ENCODE assay signal across 16 cellular contexts in the genomic region with DNA sequence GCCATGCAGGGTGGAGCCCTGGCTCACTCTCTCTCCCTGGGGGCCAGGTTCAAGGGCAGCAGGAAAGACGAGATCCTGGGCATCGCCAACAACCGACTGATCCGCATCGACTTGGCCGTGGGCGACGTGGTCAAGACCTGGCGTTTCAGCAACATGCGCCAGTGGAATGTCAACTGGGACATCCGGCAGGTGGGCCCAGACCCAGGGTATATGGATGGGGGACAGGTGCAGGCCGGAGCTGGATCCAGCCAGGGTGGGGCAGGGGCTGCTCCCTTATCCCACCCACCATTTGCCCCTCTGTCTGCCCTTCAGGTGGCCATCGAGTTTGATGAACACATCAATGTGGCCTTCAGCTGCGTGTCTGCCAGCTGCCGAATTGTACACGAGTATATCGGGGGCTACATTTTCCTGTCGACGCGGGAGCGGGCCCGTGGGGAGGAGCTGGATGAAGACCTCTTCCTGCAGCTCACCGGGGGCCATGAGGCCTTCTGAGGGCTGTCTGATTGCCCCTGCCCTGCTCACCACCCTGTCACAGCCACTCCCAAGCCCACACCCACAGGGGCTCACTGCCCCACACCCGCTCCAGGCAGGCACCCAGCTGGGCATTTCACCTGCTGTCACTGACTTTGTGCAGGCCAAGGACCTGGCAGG. TPM values are rescaled to one million over a fixed set of nuclear protein-coding genes. Genes with fewer than 3 reads are reported as not detected.
DNase-seq lines count a peak whose midpoint lies in the region; ATAC-seq and TF ChIP-seq lines count a peak whose summit lies in the region.
"Had no signal": no experiment of that assay in that cellular context is flagged by ENCODE, and none has a peak within 500 bp of the region (broad histone marks: within the 10 kb centered on the region; RNA-seq: fewer than 3 reads in every experiment).

No MANE protein-coding gene starts in this region.

- H3K36me3 Mint-ChIP-seq in Calu3 (ENCODE audit: insufficient read depth, unreplicated experiment) (peaks cover 93% of the 10 kb centered on the region), WTC11 (no peaks in the 10 kb centered on the region)
- peaks cover 54% of the 10 kb centered on the region for H3K36me3 Mint-ChIP-seq in effector memory CD8-positive, alpha-beta T cell (ENCODE audit: insufficient read depth)

- ATAC-seq in effector memory CD8-positive, alpha-beta T cell (replicated peaks), result no peak
- no peak for ATAC-seq in WTC11
- ATAC-seq: T-cell had no signal

- H3K9me3 Mint-ChIP-seq in Calu3 (ENCODE audit: low read depth, unreplicated experiment) (no peaks in the 10 kb centered on the region), WTC11 (no peaks in the 10 kb centered on the region)
- no peaks in the 10 kb centered on the region for H3K9me3 Mint-ChIP-seq in effector memory CD8-positive, alpha-beta T cell
- H3K9me3 Mint-ChIP-seq: neural crest cell, T-cell had no signal

- DNase-seq in Calu3, result no peak
- DNase-seq in SK-N-MC (ENCODE audit: low read depth, low spot score), result no peak
- peak; percentile 51 for DNase-seq in myocyte (ENCODE audit: low read depth)
- DNase-seq in ACHN, result no peak
- DNase-seq in effector memory CD8-positive, alpha-beta T cell, result no peak
- no peak for DNase-seq in inferior parietal cortex (ENCODE audit: extremely low spot score)
- no peak for DNase-seq in WTC11 (ENCODE audit: low spot score)
- DNase-seq: activated effector memory CD4-positive, alpha-beta T cell treated with Interleukin-2 at 50 U/mL for 16 hours; erythroblast; NCI-H1105; NCI-H82; T-cell; WERI-Rb-1 had no signal

- intact Hi-C loops in Calu3 (cut with micrococcal nuclease; ENCODE audit: unreplicated experiment), result no loop called here

- CTCF ChIA-PET in Calu3 (lab: Charles Lee) (interaction anchor here (0.7 to 1.4 kb wide), 2 partner anchors 15 to 27 kb away, joined by 3 to 5 read pairs; no protein-coding TSS in a partner anchor), WTC11 (lab: Charles Lee) (interaction anchor here (1.0 to 2.1 kb wide), 2 partner anchors 18 to 19 kb away, joined by 3 to 7 read pairs; no protein-coding TSS in a partner anchor)

- H3K27ac ChIP-seq in 22Rv1 (peak overlapping the region; percentile 95), SK-N-MC (0 out of 2 replicates have a peak overlapping the region, but pooled peaks have one; percentile 2)
- H3K27ac ChIP-seq: KMS-11, WERI-Rb-1 had no signal

- H3K4me3 ChIP-seq in SK-N-MC, result no peak overlapping the region

- POLR2A ChIA-PET in WTC11 (lab: Charles Lee), result interaction anchor here (0.6 to 1.0 kb wide), 3 partner anchors 9 to 22 kb away, joined by 3 to 5 read pairs (median 5); no protein-coding TSS in a partner anchor

- no peaks in the 10 kb centered on the region for H3K27me3 Mint-ChIP-seq in Calu3 (ENCODE audit: unreplicated experiment)
- no peaks in the 10 kb centered on the region for H3K27me3 Mint-ChIP-seq in effector memory CD8-positive, alpha-beta T cell
- no peaks in the 10 kb centered on the region for H3K27me3 Mint-ChIP-seq in WTC11 (ENCODE audit: low read depth)
- H3K27me3 Mint-ChIP-seq: T-cell had no signal

- no peaks in the 10 kb centered on the region; the same call in 1 of the 2 replicates for H3K36me3 ChIP-seq in SK-N-MC (ENCODE audit: insufficient read depth, low read length)
- H3K36me3 ChIP-seq: WERI-Rb-1 had no signal

- TF ChIP-seq CTCF in 22Rv1 (IDR thresholded peaks at IDR 0.05), result no peak
- TF ChIP-seq CTCF in Calu3 (IDR thresholded peaks at IDR 0.05; ENCODE audit: unreplicated experiment), result no peak
- TF ChIP-seq CTCF in WTC11 (IDR thresholded peaks at IDR 0.05), result no peak

- no peak overlapping the region for H3K4me3 Mint-ChIP-seq in Calu3 (ENCODE audit: low read depth, unreplicated experiment)
- H3K4me3 Mint-ChIP-seq in effector memory CD8-positive, alpha-beta T cell, result no peak overlapping the region
- H3K4me3 Mint-ChIP-seq in WTC11, result no peak overlapping the region

- in situ Hi-C loops in ACHN (cut with HindIII; ENCODE audit: low pct_ligation_motif_present, low pct_unique_long_range_greater_than_20kb, low sequenced_read_pairs), result no loop called here

- H3K9me3 ChIP-seq in SK-N-MC (ENCODE audit: low read depth, low read length), result no peaks in the 10 kb centered on the region

- BruUV-seq in Calu3 (replicated peaks; lab: Mats Ljungman, UMichigan), result no TSS peak

- no peak overlapping the region for H3K9ac ChIP-seq in SK-N-MC (ENCODE audit: insufficient read length)
- H3K9ac ChIP-seq: KMS-11 had no signal

- peak overlapping the region; percentile 39 for H3K27ac Mint-ChIP-seq in Calu3 (ENCODE audit: unreplicated experiment)
- H3K27ac Mint-ChIP-seq in effector memory CD8-positive, alpha-beta T cell, result no peak overlapping the region
- H3K27ac Mint-ChIP-seq in WTC11, result no peak overlapping the region

- H3K4me1 Mint-ChIP-seq in Calu3 (ENCODE audit: low read depth, unreplicated experiment) (peaks cover 15% of the 10 kb centered on the region), WTC11 (peaks cover 15% of the 10 kb centered on the region)
- peaks cover 20 to 22% of the 10 kb centered on the region in 2 donors for H3K4me1 Mint-ChIP-seq in effector memory CD8-positive, alpha-beta T cell (ENCODE audit: low read depth in 2 of 2)

TF ChIP-seq in WTC11, 78 proteins besides CTCF, POLR2A, EP300 and RAD21 (continues in another document):
- TF ChIP-seq, protein P1, sequence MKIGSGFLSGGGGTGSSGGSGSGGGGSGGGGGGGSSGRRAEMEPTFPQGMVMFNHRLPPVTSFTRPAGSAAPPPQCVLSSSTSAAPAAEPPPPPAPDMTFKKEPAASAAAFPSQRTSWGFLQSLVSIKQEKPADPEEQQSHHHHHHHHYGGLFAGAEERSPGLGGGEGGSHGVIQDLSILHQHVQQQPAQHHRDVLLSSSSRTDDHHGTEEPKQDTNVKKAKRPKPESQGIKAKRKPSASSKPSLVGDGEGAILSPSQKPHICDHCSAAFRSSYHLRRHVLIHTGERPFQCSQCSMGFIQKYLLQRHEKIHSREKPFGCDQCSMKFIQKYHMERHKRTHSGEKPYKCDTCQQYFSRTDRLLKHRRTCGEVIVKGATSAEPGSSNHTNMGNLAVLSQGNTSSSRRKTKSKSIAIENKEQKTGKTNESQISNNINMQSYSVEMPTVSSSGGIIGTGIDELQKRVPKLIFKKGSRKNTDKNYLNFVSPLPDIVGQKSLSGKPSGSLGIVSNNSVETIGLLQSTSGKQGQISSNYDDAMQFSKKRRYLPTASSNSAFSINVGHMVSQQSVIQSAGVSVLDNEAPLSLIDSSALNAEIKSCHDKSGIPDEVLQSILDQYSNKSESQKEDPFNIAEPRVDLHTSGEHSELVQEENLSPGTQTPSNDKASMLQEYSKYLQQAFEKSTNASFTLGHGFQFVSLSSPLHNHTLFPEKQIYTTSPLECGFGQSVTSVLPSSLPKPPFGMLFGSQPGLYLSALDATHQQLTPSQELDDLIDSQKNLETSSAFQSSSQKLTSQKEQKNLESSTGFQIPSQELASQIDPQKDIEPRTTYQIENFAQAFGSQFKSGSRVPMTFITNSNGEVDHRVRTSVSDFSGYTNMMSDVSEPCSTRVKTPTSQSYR (CRISPR knock-in tag; IDR thresholded peaks at IDR 0.05), result no peak
- no peak for TF ChIP-seq GRHL2 (CRISPR knock-in tag; IDR thresholded peaks at IDR 0.05; ENCODE audit: insufficient replicate concordance, severe bottlenecking)
- no peak for TF ChIP-seq ZNF671 (CRISPR knock-in tag; IDR thresholded peaks at IDR 0.05)
- TF ChIP-seq, protein P2, sequence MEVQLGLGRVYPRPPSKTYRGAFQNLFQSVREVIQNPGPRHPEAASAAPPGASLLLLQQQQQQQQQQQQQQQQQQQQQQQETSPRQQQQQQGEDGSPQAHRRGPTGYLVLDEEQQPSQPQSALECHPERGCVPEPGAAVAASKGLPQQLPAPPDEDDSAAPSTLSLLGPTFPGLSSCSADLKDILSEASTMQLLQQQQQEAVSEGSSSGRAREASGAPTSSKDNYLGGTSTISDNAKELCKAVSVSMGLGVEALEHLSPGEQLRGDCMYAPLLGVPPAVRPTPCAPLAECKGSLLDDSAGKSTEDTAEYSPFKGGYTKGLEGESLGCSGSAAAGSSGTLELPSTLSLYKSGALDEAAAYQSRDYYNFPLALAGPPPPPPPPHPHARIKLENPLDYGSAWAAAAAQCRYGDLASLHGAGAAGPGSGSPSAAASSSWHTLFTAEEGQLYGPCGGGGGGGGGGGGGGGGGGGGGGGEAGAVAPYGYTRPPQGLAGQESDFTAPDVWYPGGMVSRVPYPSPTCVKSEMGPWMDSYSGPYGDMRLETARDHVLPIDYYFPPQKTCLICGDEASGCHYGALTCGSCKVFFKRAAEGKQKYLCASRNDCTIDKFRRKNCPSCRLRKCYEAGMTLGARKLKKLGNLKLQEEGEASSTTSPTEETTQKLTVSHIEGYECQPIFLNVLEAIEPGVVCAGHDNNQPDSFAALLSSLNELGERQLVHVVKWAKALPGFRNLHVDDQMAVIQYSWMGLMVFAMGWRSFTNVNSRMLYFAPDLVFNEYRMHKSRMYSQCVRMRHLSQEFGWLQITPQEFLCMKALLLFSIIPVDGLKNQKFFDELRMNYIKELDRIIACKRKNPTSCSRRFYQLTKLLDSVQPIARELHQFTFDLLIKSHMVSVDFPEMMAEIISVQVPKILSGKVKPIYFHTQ (CRISPR knock-in tag; IDR thresholded peaks at IDR 0.05), result no peak
- TF ChIP-seq ESRRA (CRISPR knock-in tag; IDR thresholded peaks at IDR 0.05; ENCODE audit: borderline replicate concordance), result no peak

RNA-seq across cellular contexts. Expression of a gene that starts 2.9 kb away (rescaled TPM):
- total RNA-seq in Calu3 (2022) (43.1 TPM in 2 replicates), myocyte (109 and 110 TPM in 2 replicates), WTC11 (2021) (52.3 to 58.8 TPM (median 53.2 TPM) in 3 replicates)
- 82.7 TPM for polyA plus RNA-seq in myocyte (2012)

RNA-seq across cellular contexts. Expression of a gene that starts 2.9 kb away (rescaled TPM):
- total RNA-seq in Calu3 (2022), result 58.7 and 63.6 TPM in 2 replicates
- 69.6 and 83.6 TPM in 2 replicates for total RNA-seq in myocyte
- 64.1 TPM for polyA plus RNA-seq in myocyte (2012)
- total RNA-seq in WTC11 (2021), result 59.1 to 64.4 TPM (median 60.1 TPM) in 3 replicates

RNA-seq across cellular contexts. Expression of a gene that starts 7.2 kb away (rescaled TPM):
- total RNA-seq in Calu3 (2022) (26.6 and 28.0 TPM in 2 replicates), myocyte (6.5 and 7.2 TPM in 2 replicates), WTC11 (2021) (26.0 to 27.2 TPM (median 27.1 TPM) in 3 replicates)
- polyA plus RNA-seq in myocyte (2012), result 17.9 TPM

RNA-seq across cellular contexts. Expression of a gene that starts 11.3 kb away (rescaled TPM):
- total RNA-seq in Calu3 (2022), result 88.8 and 91.5 TPM in 2 replicates
- 59.1 and 65.8 TPM in 2 replicates for total RNA-seq in myocyte
- 281 TPM for polyA plus RNA-seq in myocyte (2012)
- total RNA-seq in WTC11 (2021), result 51.7 to 62.2 TPM (median 59.7 TPM) in 3 replicates

RNA-seq across cellular contexts. Expression of a gene that starts 16.6 kb away (rescaled TPM):
- total RNA-seq in Calu3 (2022) (16.6 and 18.6 TPM in 2 replicates), myocyte (6.1 and 19.4 TPM in 2 replicates), WTC11 (2021) (3.8 to 8.2 TPM (median 3.8 TPM) in 3 replicates)
- 18.5 TPM for polyA plus RNA-seq in myocyte (2012)
